In the genomic region with DNA sequence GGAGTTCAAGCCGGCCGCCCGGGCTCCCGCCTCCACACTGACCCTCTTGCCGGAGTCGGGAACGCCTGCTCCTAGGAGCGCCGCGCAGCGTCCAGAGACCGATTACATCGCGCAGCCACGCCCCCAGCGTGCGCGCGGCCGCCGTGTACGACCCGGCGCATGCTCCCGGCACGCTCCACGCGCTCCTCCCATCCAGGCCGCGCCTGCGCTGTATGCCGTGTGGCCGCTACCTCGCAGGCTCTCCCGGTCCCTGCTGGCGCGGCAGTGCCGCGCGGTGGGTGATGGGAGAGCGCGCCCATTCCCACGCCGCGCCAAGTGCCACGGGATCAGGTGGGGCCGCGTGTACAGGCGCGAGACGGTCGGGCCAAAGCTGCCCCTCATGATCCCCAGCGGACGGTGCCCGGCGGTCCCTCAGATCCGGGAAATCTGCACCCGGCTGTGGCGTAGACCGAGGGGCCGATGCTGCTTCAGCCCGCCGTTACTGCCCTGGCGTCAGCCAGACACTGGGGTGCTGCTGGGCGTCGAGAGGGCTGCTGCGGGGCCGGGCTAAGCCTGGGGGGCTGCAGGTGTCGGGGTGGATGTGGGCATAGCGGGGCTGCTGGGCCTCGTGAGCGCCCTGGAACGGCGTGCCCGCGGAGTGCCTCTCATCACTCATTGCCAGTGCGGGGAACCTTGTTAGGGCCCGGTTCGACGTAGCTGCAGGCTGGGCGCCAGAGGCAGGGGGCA, we compare ENCODE assay signal across 8 cellular contexts.
DNase-seq lines count a peak whose midpoint lies in the region; ATAC-seq lines count a peak whose summit lies in the region.

A gene with protein sequence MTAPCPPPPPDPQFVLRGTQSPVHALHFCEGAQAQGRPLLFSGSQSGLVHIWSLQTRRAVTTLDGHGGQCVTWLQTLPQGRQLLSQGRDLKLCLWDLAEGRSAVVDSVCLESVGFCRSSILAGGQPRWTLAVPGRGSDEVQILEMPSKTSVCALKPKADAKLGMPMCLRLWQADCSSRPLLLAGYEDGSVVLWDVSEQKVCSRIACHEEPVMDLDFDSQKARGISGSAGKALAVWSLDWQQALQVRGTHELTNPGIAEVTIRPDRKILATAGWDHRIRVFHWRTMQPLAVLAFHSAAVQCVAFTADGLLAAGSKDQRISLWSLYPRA (minus strand): TSS at position 97 of the 726 bp plus-strand sequence. CDS start 33,519 bp downstream, outside the sequence.
A gene with protein sequence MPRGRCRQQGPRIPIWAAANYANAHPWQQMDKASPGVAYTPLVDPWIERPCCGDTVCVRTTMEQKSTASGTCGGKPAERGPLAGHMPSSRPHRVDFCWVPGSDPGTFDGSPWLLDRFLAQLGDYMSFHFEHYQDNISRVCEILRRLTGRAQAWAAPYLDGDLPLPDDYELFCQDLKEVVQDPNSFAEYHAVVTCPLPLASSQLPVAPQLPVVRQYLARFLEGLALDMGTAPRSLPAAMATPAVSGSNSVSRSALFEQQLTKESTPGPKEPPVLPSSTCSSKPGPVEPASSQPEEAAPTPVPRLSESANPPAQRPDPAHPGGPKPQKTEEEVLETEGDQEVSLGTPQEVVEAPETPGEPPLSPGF (minus strand): TSS at position 97 of the 726 bp plus-strand sequence. CDS start 2,613 bp downstream, outside the sequence.

- DNase-seq in GM19240 (ENCODE audit: insufficient read length, low spot score), result peak; percentile 90
- peak; percentile 86 to 99 for DNase-seq in NCI-H524 (lab: John Stamatoyannopoulos, UW)
- peak; percentile 93 to 95 for DNase-seq in activated CD4-positive, alpha-beta T cell treated with anti-CD3 and anti-CD28 coated beads for 4 hours
- peak; percentile 86 to 95 (median 92) for DNase-seq in stimulated activated CD4-positive, alpha-beta T cell treated with anti-CD3 and anti-CD28 coated beads, Interleukin-1b, Interleukin-23, amount 100 ng/mL, for 24 hours (ENCODE audit: low read depth in 4 of 4, low spot score in 1 of 4)

- H3K27me3 ChIP-seq in BLaER1 treated with 17β-estradiol and CSF1 and Interleukin-3, amounts not matched to agents 10 nM and 100 nM, result no peaks in the 10 kb centered on the region
- no peaks in the 10 kb centered on the region for H3K27me3 ChIP-seq in layer of hippocampus (ENCODE audit: control insufficient read depth, insufficient read depth, low read length)

- peaks cover 37 to 61% (median 49%) of the 10 kb centered on the region in 10 experiments for H3K4me1 ChIP-seq in BLaER1 treated with 17β-estradiol and CSF1 and Interleukin-3, amounts not matched to agents 10 nM and 100 nM

- peak within 1 kb of the TSS; percentile 69 to 96 (median 90) for H3K27ac ChIP-seq in BLaER1 treated with 17β-estradiol and CSF1 and Interleukin-3, amounts not matched to agents 10 nM and 100 nM
- H3K27ac ChIP-seq in cingulate gyrus (ENCODE audit: low read depth, low read length) (peak within 1 kb of the TSS; percentile 78), layer of hippocampus (ENCODE audit: low read depth, low read length) (peak within 1 kb of the TSS; percentile 94)

- peak within 1 kb of the TSS; percentile 84 to 95 (median 92) for H3K9ac ChIP-seq in BLaER1 treated with 17β-estradiol and CSF1 and Interleukin-3, amounts not matched to agents 10 nM and 100 nM

- H3K4me2 ChIP-seq in BLaER1 treated with 17β-estradiol and CSF1 and Interleukin-3, amounts not matched to agents 10 nM and 100 nM, result peak within 1 kb of the TSS; percentile 95 to 100 (median 99)

- no peaks in the 10 kb centered on the region for H3K9me3 ChIP-seq in BLaER1 treated with 17β-estradiol and CSF1 and Interleukin-3, amounts not matched to agents 10 nM and 100 nM (replicated peaks in 1 of 11)

- peak; percentile 77 for ATAC-seq in HG03457 (IDR thresholded peaks at IDR 0.05; ENCODE audit: unreplicated experiment)

- peaks cover 22 to 33% (median 29%) of the 10 kb centered on the region in 11 experiments for H3K36me3 ChIP-seq in BLaER1 treated with 17β-estradiol and CSF1 and Interleukin-3, amounts not matched to agents 10 nM and 100 nM

- peaks cover 5 to 46% (median 41%) of the 10 kb centered on the region in 11 experiments; a peak in 20 of 22 replicates for H4K20me1 ChIP-seq in BLaER1 treated with 17β-estradiol and CSF1 and Interleukin-3, amounts not matched to agents 10 nM and 100 nM

- peak within 1 kb of the TSS; percentile 82 to 100 (median 94) for H3K4me3 ChIP-seq in BLaER1 treated with 17β-estradiol and CSF1 and Interleukin-3, amounts not matched to agents 10 nM and 100 nM

Comparison
In these comparisons a context has a peak if more than half of its experiments do, and no peak if none do; other contexts are left out.
1. Peak in every context shown above with its lines: DNase-seq, ATAC-seq, H3K4me3 ChIP-seq and H3K27ac ChIP-seq.